In genomic region chr11:117877120-117877784, GRCh38 we compare ENCODE assay signal across 9 cellular contexts. TPM values are rescaled to one million over a fixed set of nuclear protein-coding genes. Genes with fewer than 3 reads are reported as not detected.
DNase-seq lines count a peak whose midpoint lies in the region; ATAC-seq lines count a peak whose summit lies in the region.
"Had no signal": no experiment of that assay in that cellular context is flagged by ENCODE, and none has a peak within 500 bp of the region (broad histone marks: within the 10 kb centered on the region; RNA-seq: fewer than 3 reads in every experiment).

No MANE protein-coding gene starts in this region.

- H3K4me1 ChIP-seq in stomach smooth muscle (ENCODE audit: control insufficient read depth, insufficient read depth, low read length) = peaks cover 64% of the 10 kb centered on the region

- peak overlapping the region; percentile 67 to 87 for H3K9ac ChIP-seq in stomach smooth muscle (ENCODE audit: low read length in 2 of 2)

- H3K27me3 ChIP-seq in stomach smooth muscle (ENCODE audit: control insufficient read depth in 1 of 2, insufficient read depth in 2 of 2, low read length in 2 of 2) = no peaks in the 10 kb centered on the region

- ATAC-seq in GM19328 (IDR thresholded peaks at IDR 0.05; ENCODE audit: unreplicated experiment) = no peak

- peak; percentile 63 for DNase-seq in NCI-H2107 treated with DMSO at 0.1 percent for 48 hours (lab: John Stamatoyannopoulos, UW; ENCODE audit: unreplicated experiment)
- no peak for DNase-seq in NCI-H2107 (lab: John Stamatoyannopoulos, UW)
- DNase-seq in left kidney (ENCODE audit: low read depth, low spot score) = peak; percentile 33
- no peak for DNase-seq in dermis blood vessel endothelial cell
- DNase-seq in SW 1271 (lab: John Stamatoyannopoulos, UW) = no peak

- H3K27ac ChIP-seq in angular gyrus (ENCODE audit: low read depth, low read length) (peak overlapping the region; percentile 82), stomach smooth muscle (ENCODE audit: low read length) (peak overlapping the region; percentile 95)

- peak overlapping the region; percentile 73 to 92 for H3K4me3 ChIP-seq in stomach smooth muscle (ENCODE audit: low read length in 2 of 2)

- no peaks in the 10 kb centered on the region for H3K36me3 ChIP-seq in stomach smooth muscle (ENCODE audit: control insufficient read depth in 2 of 2, insufficient read depth in 2 of 2, low read length in 2 of 2)

- no peaks in the 10 kb centered on the region for H3K9me3 ChIP-seq in stomach smooth muscle (ENCODE audit: control insufficient read depth in 2 of 2, low read length in 2 of 2)

RNA-seq across cellular contexts. Expression of gene FXYD6, which starts 0.8 kb away (rescaled TPM):
- total RNA-seq in dermis blood vessel endothelial cell = 1.1 and 1.7 TPM in 2 replicates

RNA-seq across cellular contexts. Expression of gene TMPRSS13, which starts 52.0 kb away (rescaled TPM):
- not detected in 2 replicates for total RNA-seq in dermis blood vessel endothelial cell
- total RNA-seq: lung microvascular endothelial cell had no signal

RNA-seq across cellular contexts. Expression of gene FXYD2, which starts 52.7 kb away (rescaled TPM):
- 0.74 and 4.6 TPM in 2 replicates for total RNA-seq in dermis blood vessel endothelial cell

Comparison
In these comparisons a context has a peak if more than half of its experiments do, and no peak if none do; other contexts are left out.
1. DNase-seq: peak in NCI-H2107 treated with DMSO at 0.1 percent for 48 hours (single experiment) and left kidney (single experiment); none in NCI-H2107 (single experiment), dermis blood vessel endothelial cell (single experiment) and SW 1271 (0 of 2).